37 cellular contexts compared by ENCODE assay signal in genomic region chr18:27687351-27687979, GRCh38.
"Had no signal": no experiment of that assay in that cellular context is flagged by ENCODE, and none has a peak within 500 bp of the region (broad histone marks: within the 10 kb centered on the region; RNA-seq: fewer than 3 reads in every experiment).

No MANE protein-coding gene starts in this region.

- H3K36me3 Mint-ChIP-seq: activated naive CD4-positive, alpha-beta T cell treated with anti-CD3 and anti-CD28 coated beads, Interleukin-2, amount 50 U/mL, for 72 hours; activated naive CD8-positive, alpha-beta T cell treated with anti-CD3 and anti-CD28 coated beads for 36 hours had no signal

- H3K36me3 ChIP-seq: adrenal gland, brain microvascular endothelial cell, breast epithelium had no signal

- H3K4me1 ChIP-seq: adrenal gland, body of pancreas, breast epithelium had no signal

- H3K27me3 Mint-ChIP-seq: activated CD4-positive, alpha-beta memory T cell treated with anti-CD3 and anti-CD28 coated beads, Interleukin-2, amount 10 ng/mL, durations not matched to agents 7 days and 5 days; activated CD4-positive, alpha-beta T cell treated with anti-CD3 and anti-CD28 coated beads for 36 hours; activated CD4-positive, alpha-beta T cell treated with anti-CD3 and anti-CD28 coated beads, Interleukin-2, amount 10 ng/mL, durations not matched to agents 7 days and 5 days; activated naive CD8-positive, alpha-beta T cell treated with anti-CD3 and anti-CD28 coated beads for 36 hours; activated T-helper 17 cell treated with anti-CD3 and anti-CD28 coated beads, Interleukin-2, amount 50 U/mL, for 72 hours had no signal

- FAIRE-seq: astrocyte, TTC549 had no signal

- H3K4me3 Mint-ChIP-seq: activated CD4-positive, alpha-beta memory T cell treated with anti-CD3 and anti-CD28 coated beads, Interleukin-2, amount 10 ng/mL, durations not matched to agents 7 days and 5 days; activated CD4-positive, alpha-beta T cell treated with anti-CD3 and anti-CD28 coated beads for 36 hours; activated CD4-positive, alpha-beta T cell treated with anti-CD3 and anti-CD28 coated beads, Interleukin-2, amount 10 ng/mL, durations not matched to agents 7 days and 5 days; activated naive CD4-positive, alpha-beta T cell treated with anti-CD3 and anti-CD28 coated beads for 36 hours; activated naive CD8-positive, alpha-beta T cell treated with anti-CD3 and anti-CD28 coated beads for 36 hours; activated T-cell treated with anti-CD3 and anti-CD28 coated beads, Interleukin-2, amount 50 U/mL, for 4 hours; activated T-cell treated with anti-CD3 and anti-CD28 coated beads, Interleukin-2, amount 50 U/mL, for 72 hours; activated T-helper 1 cell treated with anti-CD3 and anti-CD28 coated beads, Interleukin-12 subunit alpha, Interleukin-12 subunit beta, Interleukin-2, Interleukin-4 antibody, amounts not matched to agents 30 ng/mL and 10 ng/mL and 1 ng/mL, durations not matched to agents 14 hours and 24 hours and 36 hours; activated T-helper 17 cell treated with anti-CD3 and anti-CD28 coated beads, Interleukin-2, amount 50 U/mL, for 72 hours; T-helper 1 cell treated with Interleukin-12 subunit alpha and Interleukin-12 subunit beta and Interleukin-4 antibody, amounts not matched to agents 30 μg/mL and 1 μg/mL, for 36 hours; T-helper 2 cell treated with Interferon-gamma antibody and Interleukin-4, amounts not matched to agents 5 μg/mL and 100 μg/mL, for 36 hours had no signal

- DNase-seq: activated CD4-positive, alpha-beta memory T cell treated with anti-CD3 and anti-CD28 coated beads, Interleukin-2, amount 10 ng/mL, durations not matched to agents 7 days and 5 days; activated CD4-positive, alpha-beta T cell treated with anti-CD3 and anti-CD28 coated beads for 1 hour; activated CD4-positive, alpha-beta T cell treated with anti-CD3 and anti-CD28 coated beads for 36 hours; activated CD4-positive, alpha-beta T cell treated with anti-CD3 and anti-CD28 coated beads for 48 hours; activated CD4-positive, alpha-beta T cell treated with anti-CD3 and anti-CD28 coated beads, Interleukin-2, amount 10 ng/mL, durations not matched to agents 7 days and 5 days; activated CD4-positive, alpha-beta T cell treated with anti-CD3 and anti-CD28 coated beads, Interleukin-2, amount 50 U/mL, for 48 hours; activated CD4-positive, CD25-positive, alpha-beta regulatory T cell; activated CD8-positive, alpha-beta memory T cell treated with anti-CD3 and anti-CD28 coated beads, Interleukin-2, amount 50 U/mL, for 4 hours; activated effector memory CD4-positive, alpha-beta T cell treated with anti-CD3 and anti-CD28 coated beads, Interleukin-2, amount 50 U/mL, for 16 hours; activated gamma-delta T cell treated with Interleukin-2 at 50 U/mL for 16 hours; activated naive CD4-positive, alpha-beta T cell; activated naive CD4-positive, alpha-beta T cell treated with anti-CD3 and anti-CD28 coated beads for 36 hours; activated naive CD4-positive, alpha-beta T cell treated with anti-CD3 and anti-CD28 coated beads, Interleukin-2, amount 50 U/mL, for 16 hours; activated naive CD8-positive, alpha-beta T cell treated with anti-CD3 and anti-CD28 coated beads for 36 hours; activated T-cell treated with anti-CD3 and anti-CD28 coated beads for 4 hours; activated T-cell treated with anti-CD3 and anti-CD28 coated beads, Interleukin-2, amount 50 U/mL, for 1 hour; activated T-cell treated with anti-CD3 and anti-CD28 coated beads, Interleukin-2, amount 50 U/mL, for 4 hours; activated T-cell treated with anti-CD3 and anti-CD28 coated beads, Interleukin-2, amount 50 U/mL, for 72 hours; adrenal gland; amniotic stem cell; aorta; body of pancreas; brain microvascular endothelial cell; central memory CD4-positive, alpha-beta T cell; T-helper 1 cell; T-helper 2 cell; T-helper 9 cell had no signal

- H3K27ac ChIP-seq: adrenal gland, body of pancreas, brain microvascular endothelial cell, breast epithelium, VCaP had no signal

- H3K27ac Mint-ChIP-seq: activated CD4-positive, alpha-beta memory T cell treated with anti-CD3 and anti-CD28 coated beads, Interleukin-2, amount 10 ng/mL, durations not matched to agents 7 days and 5 days; activated CD4-positive, alpha-beta T cell treated with anti-CD3 and anti-CD28 coated beads for 36 hours; activated CD4-positive, alpha-beta T cell treated with anti-CD3 and anti-CD28 coated beads, Interleukin-2, amount 10 ng/mL, durations not matched to agents 7 days and 5 days; activated naive CD4-positive, alpha-beta T cell treated with anti-CD3 and anti-CD28 coated beads for 36 hours; activated naive CD4-positive, alpha-beta T cell treated with anti-CD3 and anti-CD28 coated beads, Interleukin-2, amount 50 U/mL, for 72 hours; activated naive CD8-positive, alpha-beta T cell treated with anti-CD3 and anti-CD28 coated beads for 36 hours; activated T-cell treated with anti-CD3 and anti-CD28 coated beads, Interleukin-2, amount 50 U/mL, for 72 hours; activated T-helper 1 cell treated with anti-CD3 and anti-CD28 coated beads, Interleukin-12 subunit alpha, Interleukin-12 subunit beta, Interleukin-2, Interleukin-4 antibody, amounts not matched to agents 30 ng/mL and 10 ng/mL and 1 ng/mL, durations not matched to agents 14 hours and 24 hours and 36 hours; activated T-helper 17 cell treated with anti-CD3 and anti-CD28 coated beads, Interleukin-2, amount 50 U/mL, for 72 hours; T-helper 1 cell treated with Interleukin-12 subunit alpha and Interleukin-12 subunit beta and Interleukin-4 antibody, amounts not matched to agents 30 μg/mL and 1 μg/mL, for 36 hours; T-helper 2 cell treated with Interferon-gamma antibody and Interleukin-4, amounts not matched to agents 5 μg/mL and 100 μg/mL, for 36 hours had no signal

- H3K4me3 ChIP-seq: adrenal gland, body of pancreas, breast epithelium had no signal

- H3K4me1 Mint-ChIP-seq: activated CD4-positive, alpha-beta memory T cell treated with anti-CD3 and anti-CD28 coated beads, Interleukin-2, amount 10 ng/mL, durations not matched to agents 7 days and 5 days; activated CD4-positive, alpha-beta T cell treated with anti-CD3 and anti-CD28 coated beads for 36 hours; activated CD4-positive, alpha-beta T cell treated with anti-CD3 and anti-CD28 coated beads, Interleukin-2, amount 10 ng/mL, durations not matched to agents 7 days and 5 days; activated naive CD8-positive, alpha-beta T cell treated with anti-CD3 and anti-CD28 coated beads for 36 hours; activated T-helper 17 cell treated with anti-CD3 and anti-CD28 coated beads, Interleukin-2, amount 50 U/mL, for 72 hours had no signal

- ATAC-seq: activated CD4-positive, alpha-beta T cell treated with anti-CD3 and anti-CD28 coated beads for 36 hours; activated CD4-positive, CD25-positive, alpha-beta regulatory T cell treated with anti-CD3 and anti-CD28 coated beads, Interleukin-2, amount 50 U/mL, for 24 hours; activated naive CD4-positive, alpha-beta T cell treated with anti-CD3 and anti-CD28 coated beads, Interleukin-2, amount 50 U/mL, for 72 hours; activated T-cell treated with anti-CD3 and anti-CD28 coated beads, Interleukin-2, amount 50 U/mL, for 4 hours; activated T-cell treated with anti-CD3 and anti-CD28 coated beads, Interleukin-2, amount 50 U/mL, for 72 hours; activated T-helper 17 cell treated with anti-CD3 and anti-CD28 coated beads, Interleukin-2, amount 50 U/mL, for 72 hours; body of pancreas had no signal

- H3K9me3 ChIP-seq: body of pancreas had no signal

- H3K27me3 ChIP-seq: adrenal gland, body of pancreas, brain microvascular endothelial cell, breast epithelium had no signal
